8 cellular contexts compared by ENCODE assay signal in genomic region chr12:4277205-4277543, GRCh38. TPM values are rescaled to one million over a fixed set of nuclear protein-coding genes. Genes with fewer than 3 reads are reported as not detected.
DNase-seq lines count a peak whose midpoint lies in the region; ATAC-seq and TF ChIP-seq lines count a peak whose summit lies in the region.

No MANE protein-coding gene starts in this region.

- H3K4me1 Mint-ChIP-seq in CD4-positive, alpha-beta memory T cell = peaks cover 34 to 88% (median 63%) of the 10 kb centered on the region in 4 donors

- peaks cover 52% of the 10 kb centered on the region for H3K36me3 ChIP-seq in CD4-positive, alpha-beta memory T cell (ENCODE audit: insufficient read depth, low read length)
- H3K36me3 ChIP-seq in Loucy (ENCODE audit: insufficient read depth, low read length) (no peaks in the 10 kb centered on the region), neural cell (ENCODE audit: insufficient read depth, low read length) (no peaks in the 10 kb centered on the region)

- TF ChIP-seq CTCF in Loucy (conservative IDR thresholded peaks at IDR 0.05; ENCODE audit: low read length) (no peak; the same call in 1 of the 2 replicates), coronary artery (IDR thresholded peaks at IDR 0.05) (no peak), neural cell (IDR thresholded peaks at IDR 0.05; ENCODE audit: poor library complexity, severe bottlenecking) (no peak)

- H3K4me2 ChIP-seq in Loucy (ENCODE audit: low read depth, low read length, poor library complexity, severe bottlenecking) = peak overlapping the region; percentile 29
- H3K4me2 ChIP-seq in neural cell (ENCODE audit: low read length) = no peak overlapping the region

- H3K9ac ChIP-seq in Loucy (ENCODE audit: low read depth, low read length, poor library complexity, severe bottlenecking) = no peak overlapping the region
- H3K9ac ChIP-seq in neural cell (ENCODE audit: low read length) = peak overlapping the region; percentile 7

- no peaks in the 10 kb centered on the region for H3K27me3 Mint-ChIP-seq in CD4-positive, alpha-beta memory T cell

- peak overlapping the region; percentile 73 to 99 (median 96) for H3K4me3 Mint-ChIP-seq in CD4-positive, alpha-beta memory T cell

- H3K4me1 ChIP-seq in CD4-positive, alpha-beta memory T cell (ENCODE audit: insufficient read depth, low read length) = peaks cover 71% of the 10 kb centered on the region
- peaks cover 43% of the 10 kb centered on the region for H3K4me1 ChIP-seq in Loucy (ENCODE audit: insufficient read depth, low read length, poor library complexity, severe bottlenecking)

- no peaks in the 10 kb centered on the region for H3K9me2 ChIP-seq in Loucy (replicated peaks; ENCODE audit: low read depth, low read length)
- no peaks in the 10 kb centered on the region for H3K9me2 ChIP-seq in neural cell (ENCODE audit: insufficient read depth, low read length)

- H2AFZ ChIP-seq in Loucy (ENCODE audit: low read length) (no peak overlapping the region), neural cell (ENCODE audit: low read depth, low read length) (no peak overlapping the region)

- peaks cover 6% of the 10 kb centered on the region for H4K20me1 ChIP-seq in Loucy (ENCODE audit: insufficient read depth, low read length, poor library complexity, severe bottlenecking)
- no peaks in the 10 kb centered on the region for H4K20me1 ChIP-seq in neural cell (ENCODE audit: insufficient read depth)

- intact Hi-C loops in CD4-positive, alpha-beta memory T cell (cut with micrococcal nuclease) = loop anchor here (1.0 kb wide), 6 partner anchors 26 to 392 kb away; no protein-coding TSS in a partner anchor

- 0 out of 2 replicates have a peak, but pooled peaks cover 4% of the 10 kb centered on the region for H3F3A ChIP-seq in Loucy (ENCODE audit: low read depth)
- peaks cover 6% of the 10 kb centered on the region for H3F3A ChIP-seq in neural cell (ENCODE audit: insufficient read depth, low read length, poor library complexity, severe bottlenecking)

- POLR2A ChIA-PET in CD4-positive, alpha-beta memory T cell (lab: Charles Lee; ENCODE audit: partially characterized antibody) = interaction anchor here (0.7 to 13.1 kb wide), 32 partner anchors 9 to 404 kb away, joined by 3 to 253 read pairs (median 7); partner anchors contain the start of genes PARP11 and TIGAR

- no peak for TF ChIP-seq EP300 in neural cell (conservative IDR thresholded peaks at IDR 0.05; ENCODE audit: poor library complexity, severe bottlenecking)

- peak overlapping the region; percentile 91 to 100 (median 98) for H3K27ac Mint-ChIP-seq in CD4-positive, alpha-beta memory T cell

- no peaks in the 10 kb centered on the region for H3K27me3 ChIP-seq in CD4-positive, alpha-beta memory T cell (ENCODE audit: insufficient read depth, low read length)
- H3K27me3 ChIP-seq in Loucy (ENCODE audit: insufficient read depth, low read length, poor library complexity, severe bottlenecking) = peaks cover 23% of the 10 kb centered on the region
- H3K27me3 ChIP-seq in neural cell (ENCODE audit: insufficient read depth, low read depth, low read length) = peaks cover 37% of the 10 kb centered on the region

- CTCF ChIA-PET in CD4-positive, alpha-beta memory T cell (lab: Charles Lee; ENCODE audit: partially characterized antibody) = interaction anchor here (0.6 to 16.3 kb wide), 60 partner anchors 9 to 977 kb away, joined by 3 to 304 read pairs (median 6); partner anchors contain the start of gene PARP11

- H3K9me3 Mint-ChIP-seq in CD4-positive, alpha-beta memory T cell = no peaks in the 10 kb centered on the region

- no peak overlapping the region for H3K4me3 ChIP-seq in CD4-positive, alpha-beta memory T cell (ENCODE audit: low read length in 2 of 2)
- H3K4me3 ChIP-seq in Loucy (ENCODE audit: low read length, poor library complexity, severe bottlenecking) (no peak overlapping the region), coronary artery (peak overlapping the region; percentile 96), neural cell (ENCODE audit: low read length) (peak overlapping the region; percentile 25)

- H3K27ac ChIP-seq in CD4-positive, alpha-beta memory T cell (ENCODE audit: low read depth, low read length) = peak overlapping the region; percentile 34
- H3K27ac ChIP-seq in coronary artery = peak overlapping the region in 1 of 2 donors; percentile 15
- no peak overlapping the region for H3K27ac ChIP-seq in neural cell (ENCODE audit: low read length)

- TF ChIP-seq RAD21 in neural cell (conservative IDR thresholded peaks at IDR 0.05) = no peak

- peaks cover 49 to 83% of the 10 kb centered on the region in 2 donors for H3K36me3 Mint-ChIP-seq in CD4-positive, alpha-beta memory T cell

- no peaks in the 10 kb centered on the region for H3K9me3 ChIP-seq in CD4-positive, alpha-beta memory T cell (ENCODE audit: control insufficient read depth in 1 of 2, low read length in 2 of 2)
- H3K9me3 ChIP-seq in Loucy (ENCODE audit: insufficient read depth, low read depth, low read length) (no peaks in the 10 kb centered on the region), neural cell (ENCODE audit: low read length) (no peaks in the 10 kb centered on the region)

- DNase-seq in CD4-positive, alpha-beta memory T cell = no peak
- no peak for DNase-seq in coronary artery (ENCODE audit: low spot score)
- DNase-seq in Kasumi-1 (lab: John Stamatoyannopoulos, UW) = no peak
- no peak for DNase-seq in activated effector memory CD4-positive, alpha-beta T cell treated with anti-CD3 and anti-CD28 coated beads, Interleukin-2, amount 50 U/mL, for 16 hours

- no peaks in the 10 kb centered on the region for H3K79me2 ChIP-seq in Loucy (ENCODE audit: insufficient read depth, low read length)
- peaks cover 63% of the 10 kb centered on the region for H3K79me2 ChIP-seq in neural cell (replicated peaks; ENCODE audit: insufficient read depth, low read length)

- ATAC-seq in GM18858 (IDR thresholded peaks at IDR 0.05; ENCODE audit: unreplicated experiment) = no peak
- ATAC-seq in HG03139 (IDR thresholded peaks at IDR 0.05; ENCODE audit: unreplicated experiment) = no peak

TF ChIP-seq in neural cell, 6 proteins besides CTCF, POLR2A, EP300 and RAD21:
- TF ChIP-seq REST (IDR thresholded peaks at IDR 0.05; ENCODE audit: borderline replicate concordance) = no peak
- TF ChIP-seq SMC3 (conservative IDR thresholded peaks at IDR 0.05; ENCODE audit: poor library complexity) = peak; percentile 11

RNA-seq across cellular contexts. Expression of gene CCND2, which starts 3.6 kb away (rescaled TPM):
- 100 to 1,000 TPM; 150 to 151 TPM for total RNA-seq in CD4-positive, alpha-beta memory T cell
- 100 to 1,000 TPM in 1 of 2 donors, 10 to 100 TPM in 1; 83.3 to 103 TPM for polyA plus RNA-seq in CD4-positive, alpha-beta memory T cell
- polyA plus RNA-seq in neural cell = 13.7 and 16.9 TPM in 2 replicates
- polyA minus RNA-seq in neural cell = 36.7 and 39.2 TPM in 2 replicates

RNA-seq across cellular contexts. Expression of gene TIGAR, which starts 43.8 kb away (rescaled TPM):
- 10 to 100 TPM; 15.2 to 17.3 TPM for total RNA-seq in CD4-positive, alpha-beta memory T cell
- polyA plus RNA-seq in CD4-positive, alpha-beta memory T cell = 1 to 10 TPM; 1.9 to 2.7 TPM
- polyA plus RNA-seq in neural cell = 9.0 and 10.0 TPM in 2 replicates
- 8.3 and 9.5 TPM in 2 replicates for polyA minus RNA-seq in neural cell

Comparison
In these comparisons a context has a peak if more than half of its experiments do, and no peak if none do; other contexts are left out.
1. H3K4me3 ChIP-seq: peak in coronary artery (single experiment) and neural cell (single experiment); none in CD4-positive, alpha-beta memory T cell (0 of 2) and Loucy (single experiment).